In the genomic region with DNA sequence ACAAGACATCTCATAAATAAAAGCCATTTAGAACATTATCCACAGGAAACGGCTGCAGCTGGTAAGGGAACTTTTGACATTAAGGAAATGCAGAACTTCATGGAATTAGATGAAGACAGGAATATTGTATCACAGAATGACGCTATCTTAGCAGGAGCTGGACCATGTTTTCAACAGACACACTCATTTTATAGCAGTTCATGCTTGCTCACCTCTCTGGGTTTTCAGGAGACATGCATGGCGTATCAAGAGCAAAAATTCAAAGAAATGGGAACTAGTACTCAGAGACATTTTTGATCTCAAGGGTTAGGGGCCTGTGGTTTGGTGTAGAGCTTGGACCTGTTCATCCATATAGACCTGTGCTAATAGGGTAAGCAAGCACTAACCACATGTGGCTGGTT, we compare ENCODE assay signal across 14 cellular contexts.
DNase-seq lines count a peak whose midpoint lies in the region; ATAC-seq, FAIRE-seq and TF ChIP-seq lines count a peak whose summit lies in the region.
"Had no signal": no experiment of that assay in that cellular context is flagged by ENCODE, and none has a peak within 500 bp of the region (broad histone marks: within the 10 kb centered on the region; RNA-seq: fewer than 3 reads in every experiment).

No MANE protein-coding gene starts in this region.

- no peak for DNase-seq in GM12891 (ENCODE audit: insufficient read length, low spot score)
- DNase-seq in Peyer's patch = peak in 2 of 3 donors; percentile 57 to 60
- peak; percentile 50 for DNase-seq in left kidney (ENCODE audit: low read depth, low spot score)
- no peak for DNase-seq in tibial artery
- no peak for DNase-seq in urothelium cell line (ENCODE audit: low spot score)
- DNase-seq: body of pancreas; midbrain; NCI-H345; stimulated activated CD4-positive, alpha-beta T cell treated with anti-CD3 and anti-CD28 coated beads, Interleukin-4, amount 100 ng/mL, for 4 hours had no signal

- FAIRE-seq in GM12891 (lab: Jason Lieb, UNC) (peak; percentile 52), urothelium cell line (lab: Jason Lieb, UNC) (no peak)
- FAIRE-seq: endometrium had no signal

- ATAC-seq in GM19328 (IDR thresholded peaks at IDR 0.05; ENCODE audit: unreplicated experiment) (no peak), HG02884 (IDR thresholded peaks at IDR 0.05; ENCODE audit: unreplicated experiment) (no peak)
- ATAC-seq: body of pancreas, Panc1 had no signal

- intact Hi-C loops in tibial artery (cut with DNase I; ENCODE audit: low total_unique reads) = no loop called here

- TF ChIP-seq POLR2A in GM12891 (IDR thresholded peaks at IDR 0.05; ENCODE audit: low read depth, low read length) (no peak), Peyer's patch (IDR thresholded peaks at IDR 0.05) (no peak)

- H3K27me3 ChIP-seq in BLaER1 = no peaks in the 10 kb centered on the region
- no peaks in the 10 kb centered on the region for H3K27me3 ChIP-seq in Peyer's patch
- no peaks in the 10 kb centered on the region for H3K27me3 ChIP-seq in tibial artery
- H3K27me3 ChIP-seq: body of pancreas had no signal

- H3K36me3 ChIP-seq in BLaER1 (peaks cover 9% of the 10 kb centered on the region; the same call in 1 of the 2 replicates), Peyer's patch (no peaks in the 10 kb centered on the region), tibial artery (no peaks in the 10 kb centered on the region)

- H3K4me2 ChIP-seq in BLaER1 = peak overlapping the region; percentile 83

- H3K9me3 ChIP-seq in BLaER1 = no peaks in the 10 kb centered on the region
- no peaks in the 10 kb centered on the region for H3K9me3 ChIP-seq in Peyer's patch
- H3K9me3 ChIP-seq in tibial artery = no peaks in the 10 kb centered on the region
- H3K9me3 ChIP-seq: body of pancreas had no signal

- H3K27ac ChIP-seq in BLaER1 (no peak overlapping the region), Peyer's patch (peak overlapping the region in 2 of 4 donors; percentile 27 to 50), tibial artery (no peak overlapping the region)
- H3K27ac ChIP-seq: body of pancreas had no signal

- H3K4me1 ChIP-seq in BLaER1 (peaks cover 100% of the 10 kb centered on the region), Peyer's patch (peaks cover 0 to 30% (median 0%) of the 10 kb centered on the region in 4 donors), tibial artery (peaks cover 0 to 5% (median 2%) of the 10 kb centered on the region in 4 donors)
- H3K4me1 ChIP-seq: body of pancreas had no signal

- peaks cover 17% of the 10 kb centered on the region; the same call in 1 of the 2 replicates for H4K20me1 ChIP-seq in BLaER1

- TF ChIP-seq CTCF in Peyer's patch (IDR thresholded peaks at IDR 0.05) (no peak), tibial artery (IDR thresholded peaks at IDR 0.05) (no peak)

- H3K4me3 ChIP-seq in BLaER1 (no peak overlapping the region), Peyer's patch (no peak overlapping the region), tibial artery (no peak overlapping the region)
- H3K4me3 ChIP-seq: body of pancreas had no signal

- no peak overlapping the region for H3K9ac ChIP-seq in BLaER1

TF ChIP-seq in GM12891, 5 proteins besides CTCF, POLR2A, EP300 and RAD21:
- TF ChIP-seq POU2F2 (IDR thresholded peaks at IDR 0.05; ENCODE audit: low read depth, low read length) (no peak), TAF1 (IDR thresholded peaks at IDR 0.05; ENCODE audit: low read depth, low read length) (no peak), SPI1 (IDR thresholded peaks at IDR 0.05; ENCODE audit: low read depth, low read length) (0 out of 2 replicates have a peak, but pooled peaks have one; percentile 12), PAX5 (IDR thresholded peaks at IDR 0.05; ENCODE audit: insufficient read depth, low read length, severe bottlenecking) (peak; percentile 24), POLR2AphosphoS5 (IDR thresholded peaks at IDR 0.05; ENCODE audit: low read depth, low read length) (no peak)

Comparison
In these comparisons a context has a peak if more than half of its experiments do, and no peak if none do; other contexts are left out.
1. DNase-seq: peak in Peyer's patch (2 of 3) and left kidney (single experiment); none in GM12891 (single experiment), tibial artery (0 of 2) and urothelium cell line (single experiment).